24 cellular contexts compared by ENCODE assay signal in genomic region chr15:82852906-82853635, GRCh38. TPM values are rescaled to one million over a fixed set of nuclear protein-coding genes. Genes with fewer than 3 reads are reported as not detected.
A peak's percentile ranks its signal among the peaks of the same experiment; 100 is the strongest.
DNase-seq lines count a peak whose midpoint lies in the region; ATAC-seq, FAIRE-seq and TF ChIP-seq lines count a peak whose summit lies in the region.
"Had no signal": no experiment of that assay in that cellular context is flagged by ENCODE, and none has a peak within 500 bp of the region (broad histone marks: within the 10 kb centered on the region; RNA-seq: fewer than 3 reads in every experiment).

No MANE protein-coding gene starts in this region.

- no peak overlapping the region for H3K4me3 Mint-ChIP-seq in activated CD4-positive, alpha-beta T cell treated with anti-CD3 and anti-CD28 coated beads for 36 hours
- H3K4me3 Mint-ChIP-seq in activated naive CD8-positive, alpha-beta T cell treated with anti-CD3 and anti-CD28 coated beads, Interleukin-2, amount 10 ng/mL, durations not matched to agents 7 days and 5 days, result peak overlapping the region; percentile 52
- H3K4me3 Mint-ChIP-seq: CD8-positive, alpha-beta memory T cell; GM23338; mesothelial cell of epicardium had no signal

- H3K9me3 Mint-ChIP-seq in activated CD4-positive, alpha-beta T cell treated with anti-CD3 and anti-CD28 coated beads for 36 hours (ENCODE audit: low read depth), result no peaks in the 10 kb centered on the region
- no peaks in the 10 kb centered on the region for H3K9me3 Mint-ChIP-seq in activated naive CD8-positive, alpha-beta T cell treated with anti-CD3 and anti-CD28 coated beads, Interleukin-2, amount 10 ng/mL, durations not matched to agents 7 days and 5 days
- H3K9me3 Mint-ChIP-seq: CD8-positive, alpha-beta memory T cell; GM23338; mesothelial cell of epicardium had no signal

- CTCF ChIA-PET in activated CD4-positive, alpha-beta T cell treated with anti-CD3 and anti-CD28 coated beads for 36 hours (lab: Charles Lee), result interaction anchor here (0.5 to 1.6 kb wide), 3 partner anchors 14 to 132 kb away, joined by 3 to 5 read pairs (median 4); no protein-coding TSS in a partner anchor

- no peaks in the 10 kb centered on the region for H3K36me3 ChIP-seq in parathyroid adenoma (ENCODE audit: control insufficient read depth, insufficient read depth, low read length)
- H3K36me3 ChIP-seq: adrenal gland, cardiac muscle cell, Peyer's patch, thoracic aorta had no signal

- H3K4me1 Mint-ChIP-seq in activated CD4-positive, alpha-beta T cell treated with anti-CD3 and anti-CD28 coated beads for 36 hours, result peaks cover 18% of the 10 kb centered on the region
- H3K4me1 Mint-ChIP-seq in activated naive CD8-positive, alpha-beta T cell treated with anti-CD3 and anti-CD28 coated beads, Interleukin-2, amount 10 ng/mL, durations not matched to agents 7 days and 5 days, result peaks cover 21% of the 10 kb centered on the region

- ATAC-seq in activated CD4-positive, alpha-beta T cell treated with anti-CD3 and anti-CD28 coated beads for 36 hours, result no peak
- ATAC-seq in activated naive CD8-positive, alpha-beta T cell treated with anti-CD3 and anti-CD28 coated beads, Interleukin-2, amount 10 ng/mL, durations not matched to agents 7 days and 5 days (ENCODE audit: low read depth), result peak; percentile 44
- ATAC-seq in HG03196 (IDR thresholded peaks at IDR 0.05; ENCODE audit: unreplicated experiment), result no peak
- ATAC-seq: gastrocnemius medialis, GM23338 had no signal

- H3K27me3 Mint-ChIP-seq in activated CD4-positive, alpha-beta T cell treated with anti-CD3 and anti-CD28 coated beads for 36 hours, result no peaks in the 10 kb centered on the region
- H3K27me3 Mint-ChIP-seq in activated naive CD8-positive, alpha-beta T cell treated with anti-CD3 and anti-CD28 coated beads, Interleukin-2, amount 10 ng/mL, durations not matched to agents 7 days and 5 days, result no peaks in the 10 kb centered on the region

- TF ChIP-seq CTCF in parathyroid adenoma (IDR thresholded peaks at IDR 0.05), result no peak

- in situ Hi-C loops in ACHN (cut with HindIII; ENCODE audit: low pct_ligation_motif_present, low pct_unique_long_range_greater_than_20kb, low sequenced_read_pairs), result no loop called here

- H3K27me3 ChIP-seq in parathyroid adenoma (ENCODE audit: control insufficient read depth, insufficient read depth, low read length), result no peaks in the 10 kb centered on the region
- H3K27me3 ChIP-seq: adrenal gland, cardiac muscle cell, gastrocnemius medialis, Peyer's patch had no signal

- H3K36me3 Mint-ChIP-seq in activated CD4-positive, alpha-beta T cell treated with anti-CD3 and anti-CD28 coated beads for 36 hours (ENCODE audit: low read depth), result no peaks in the 10 kb centered on the region
- H3K36me3 Mint-ChIP-seq in activated naive CD8-positive, alpha-beta T cell treated with anti-CD3 and anti-CD28 coated beads, Interleukin-2, amount 10 ng/mL, durations not matched to agents 7 days and 5 days, result peaks cover 1% of the 10 kb centered on the region
- H3K36me3 Mint-ChIP-seq: CD8-positive, alpha-beta memory T cell; mesothelial cell of epicardium had no signal

- H3K27ac Mint-ChIP-seq in activated CD4-positive, alpha-beta T cell treated with anti-CD3 and anti-CD28 coated beads for 36 hours, result no peak overlapping the region
- H3K27ac Mint-ChIP-seq in activated naive CD8-positive, alpha-beta T cell treated with anti-CD3 and anti-CD28 coated beads, Interleukin-2, amount 10 ng/mL, durations not matched to agents 7 days and 5 days, result peak overlapping the region; percentile 71
- H3K27ac Mint-ChIP-seq: GM23338, mesothelial cell of epicardium had no signal

- DNase-seq in activated CD4-positive, alpha-beta T cell treated with anti-CD3 and anti-CD28 coated beads for 36 hours, result peak; percentile 26
- DNase-seq in activated CD4-positive, alpha-beta T cell treated with anti-CD3 and anti-CD28 coated beads, Interleukin-2, amount 50 U/mL, for 4 hours, result no peak
- DNase-seq in Jurkat, Clone E6-1 (ENCODE audit: low read depth, low spot score), result peak; percentile 86
- DNase-seq in activated naive CD8-positive, alpha-beta T cell treated with anti-CD3 and anti-CD28 coated beads, Interleukin-2, amount 10 ng/mL, durations not matched to agents 7 days and 5 days, result no peak
- DNase-seq in ACHN, result no peak
- DNase-seq in GM19239 (ENCODE audit: insufficient read length, low spot score), result no peak
- DNase-seq: activated CD4-positive, alpha-beta T cell treated with anti-CD3 and anti-CD28 coated beads for 48 hours; activated T-cell treated with anti-CD3 and anti-CD28 coated beads, Interleukin-2, amount 50 U/mL, for 48 hours; gastrocnemius medialis; NCI-H748 treated with DMSO at 0.1 percent for 48 hours; SK-N-SH; T1000 had no signal

- H2AFZ ChIP-seq in parathyroid adenoma, result peak overlapping the region; percentile 56
- H2AFZ ChIP-seq: GM23338 had no signal

- H3K9ac ChIP-seq in parathyroid adenoma, result no peak overlapping the region
- H3K9ac ChIP-seq: SK-N-SH had no signal

- H3K27ac ChIP-seq in parathyroid adenoma, result no peak overlapping the region
- H3K27ac ChIP-seq: adrenal gland, cardiac muscle cell, gastrocnemius medialis, Peyer's patch, thoracic aorta had no signal

- POLR2A ChIA-PET in activated CD4-positive, alpha-beta T cell treated with anti-CD3 and anti-CD28 coated beads for 36 hours (lab: Charles Lee), result no interaction called here
- POLR2A ChIA-PET in activated naive CD8-positive, alpha-beta T cell treated with anti-CD3 and anti-CD28 coated beads, Interleukin-2, amount 10 ng/mL, durations not matched to agents 7 days and 5 days (lab: Charles Lee), result interaction anchor here (1.0 kb wide), 1 partner anchor 158 kb away, joined by 3 read pairs; the partner anchor contains the start of gene C15orf40

- no peaks in the 10 kb centered on the region for H3K9me3 ChIP-seq in parathyroid adenoma (ENCODE audit: control insufficient read depth, low read length)
- H3K9me3 ChIP-seq: adrenal gland, gastrocnemius medialis, Peyer's patch, SK-N-SH, thoracic aorta had no signal

- no peak overlapping the region for H3K4me2 ChIP-seq in parathyroid adenoma (ENCODE audit: low read length)
- H3K4me2 ChIP-seq: GM23338 had no signal

- no peaks in the 10 kb centered on the region for H3K79me2 ChIP-seq in parathyroid adenoma

- FAIRE-seq in GM19239 (lab: Jason Lieb, UNC), result no peak
- FAIRE-seq: GM18507 had no signal

- intact Hi-C loops in activated CD4-positive, alpha-beta T cell treated with anti-CD3 and anti-CD28 coated beads for 36 hours (cut with DNase I, micrococcal nuclease), result no loop called here

- peaks cover 10% of the 10 kb centered on the region for H3K4me1 ChIP-seq in parathyroid adenoma

- peak overlapping the region; percentile 15 for H3K4me3 ChIP-seq in Jurkat, Clone E6-1 (ENCODE audit: low read length)
- no peak overlapping the region for H3K4me3 ChIP-seq in parathyroid adenoma (ENCODE audit: low read depth, low read length)
- H3K4me3 ChIP-seq: adrenal gland, cardiac muscle cell, gastrocnemius medialis, GM23338, Peyer's patch, thoracic aorta had no signal

RNA-seq across cellular contexts. Expression of gene WHAMM, which starts 43.6 kb away (rescaled TPM):
- 1 to 10 TPM; 3.4 to 4.0 TPM for total RNA-seq in activated CD4-positive, alpha-beta T cell treated with anti-CD3 and anti-CD28 coated beads for 36 hours
- 9.3 TPM for polyA plus RNA-seq in Jurkat, Clone E6-1 (2012; ENCODE audit: insufficient read depth, insufficient read length)
- total RNA-seq in activated naive CD8-positive, alpha-beta T cell treated with anti-CD3 and anti-CD28 coated beads, Interleukin-2, amount 10 ng/mL, durations not matched to agents 7 days and 5 days, result 10 to 100 TPM; 18.1 to 18.2 TPM

RNA-seq across cellular contexts. Expression of gene FSD2, which starts 47.2 kb away (rescaled TPM):
- total RNA-seq in activated CD4-positive, alpha-beta T cell treated with anti-CD3 and anti-CD28 coated beads for 36 hours, result not detected
- polyA plus RNA-seq in Jurkat, Clone E6-1 (2012; ENCODE audit: insufficient read depth, insufficient read length), result not detected
- not detected for total RNA-seq in activated naive CD8-positive, alpha-beta T cell treated with anti-CD3 and anti-CD28 coated beads, Interleukin-2, amount 10 ng/mL, durations not matched to agents 7 days and 5 days
- total RNA-seq: adrenal gland; CD8-positive, alpha-beta memory T cell; epithelial cell of proximal tubule; GM23338; mesothelial cell of epicardium; Peyer's patch; thoracic aorta had no signal
- polyA plus RNA-seq: AG04450, SK-N-SH had no signal

Comparison
In these comparisons a context has a peak if more than half of its experiments do, and no peak if none do; other contexts are left out.
1. DNase-seq: peak in activated CD4-positive, alpha-beta T cell treated with anti-CD3 and anti-CD28 coated beads for 36 hours (single experiment) and Jurkat, Clone E6-1 (single experiment); none in activated CD4-positive, alpha-beta T cell treated with anti-CD3 and anti-CD28 coated beads, Interleukin-2, amount 50 U/mL, for 4 hours (0 of 2), activated naive CD8-positive, alpha-beta T cell treated with anti-CD3 and anti-CD28 coated beads, Interleukin-2, amount 10 ng/mL, durations not matched to agents 7 days and 5 days (single experiment), ACHN (single experiment) and GM19239 (single experiment).